In genomic region chr5:173456751-173457171, GRCh38 we compare ENCODE assay signal across 16 cellular contexts.
DNase-seq lines count a peak whose midpoint lies in the region; ATAC-seq, FAIRE-seq and TF ChIP-seq lines count a peak whose summit lies in the region.
"Had no signal": no experiment of that assay in that cellular context is flagged by ENCODE, and none has a peak within 500 bp of the region (broad histone marks: within the 10 kb centered on the region; RNA-seq: fewer than 3 reads in every experiment).

No MANE protein-coding gene starts in this region.

- DNase-seq in A549 (ENCODE audit: low read depth in 1 of 2, low spot score in 1 of 2) (no peak), HFFc6 (peak; percentile 53), PC-9 (peak; percentile 43 to 94), fibroblast of lung (ENCODE audit: low read depth in 2 of 2) (peak; percentile 37 to 92), C1 segment of cervical spinal cord (lab: John Stamatoyannopoulos, UW) (no peak), cortex of kidney (lab: John Stamatoyannopoulos, UW) (no peak), RPMI8226 (no peak)
- DNase-seq in activated CD4-positive, alpha-beta memory T cell treated with anti-CD3 and anti-CD28 coated beads for 36 hours: no peak
- DNase-seq: activated T-cell treated with anti-CD3 and anti-CD28 coated beads for 4 hours; BE2C; body of pancreas; natural killer cell; NCI-H2107; Peyer's patch; stimulated activated CD4-positive, alpha-beta T cell treated with anti-CD3 and anti-CD28 coated beads, Interleukin-12 subunit alpha, Interleukin-12 subunit beta, amount 100 ng/mL, for 4 hours; WERI-Rb-1 had no signal

- H3K4me3 Mint-ChIP-seq in HFFc6: peak overlapping the region; percentile 13; the same call in 1 of the 2 replicates
- H3K4me3 Mint-ChIP-seq in activated CD4-positive, alpha-beta memory T cell treated with anti-CD3 and anti-CD28 coated beads for 36 hours: no peak overlapping the region
- H3K4me3 Mint-ChIP-seq: natural killer cell had no signal

- no peak for FAIRE-seq in A549 (lab: Jason Lieb, UNC)

- H4K20me1 ChIP-seq in PC-9 (ENCODE audit: insufficient read depth): no peaks in the 10 kb centered on the region
- no peaks in the 10 kb centered on the region for H4K20me1 ChIP-seq in fibroblast of lung (ENCODE audit: control insufficient read depth, extremely low read depth, insufficient read depth, low read length)

- H3K27me3 Mint-ChIP-seq in HFFc6 (ENCODE audit: insufficient read depth): no peaks in the 10 kb centered on the region; the same call in 1 of the 2 replicates
- peaks cover 3% of the 10 kb centered on the region for H3K27me3 Mint-ChIP-seq in activated CD4-positive, alpha-beta memory T cell treated with anti-CD3 and anti-CD28 coated beads for 36 hours

- H3K9me3 ChIP-seq in A549 (no peaks in the 10 kb centered on the region), PC-9 (ENCODE audit: insufficient read depth, low read depth) (no peaks in the 10 kb centered on the region), fibroblast of lung (ENCODE audit: control insufficient read depth, insufficient read depth, low read depth, low read length) (no peaks in the 10 kb centered on the region)
- H3K9me3 ChIP-seq: BE2C, body of pancreas, Peyer's patch had no signal

- no peak overlapping the region for H3K9ac ChIP-seq in fibroblast of lung (ENCODE audit: insufficient read depth, low read length)

- no TSS peak for BruUV-seq in PC-9 (replicated peaks; lab: Mats Ljungman, UMichigan)

- H3K27ac Mint-ChIP-seq in HFFc6: peak overlapping the region; percentile 100
- H3K27ac Mint-ChIP-seq in activated CD4-positive, alpha-beta memory T cell treated with anti-CD3 and anti-CD28 coated beads for 36 hours: no peak overlapping the region
- H3K27ac Mint-ChIP-seq: natural killer cell had no signal

- H3K27ac ChIP-seq in A549: peak overlapping the region; percentile 86 to 90; a peak in 5 of 6 replicates
- peak overlapping the region; percentile 100 for H3K27ac ChIP-seq in PC-9
- H3K27ac ChIP-seq in fibroblast of lung (ENCODE audit: insufficient read depth, low read length): peak overlapping the region; percentile 97
- H3K27ac ChIP-seq: body of pancreas, Peyer's patch, WERI-Rb-1 had no signal

- peaks cover 43% of the 10 kb centered on the region for H3K4me1 ChIP-seq in A549
- peaks cover 75% of the 10 kb centered on the region for H3K4me1 ChIP-seq in PC-9 (replicated peaks; ENCODE audit: insufficient read depth)
- peaks cover 36% of the 10 kb centered on the region for H3K4me1 ChIP-seq in fibroblast of lung (ENCODE audit: control insufficient read depth, extremely low read depth, insufficient read depth, low read length)
- H3K4me1 ChIP-seq: Peyer's patch had no signal

- H3K4me3 ChIP-seq in A549 (no peak overlapping the region), PC-9 (no peak overlapping the region), fibroblast of lung (replicated peaks in 1 of 4; ENCODE audit: control extremely low read depth in 1 of 4, insufficient read depth in 1 of 4, low read depth in 3 of 4, low read length in 4 of 4) (no peak overlapping the region)
- H3K4me3 ChIP-seq: body of pancreas, Peyer's patch had no signal

- peaks cover 57% of the 10 kb centered on the region for H3F3A ChIP-seq in PC-9 (ENCODE audit: insufficient read depth, low read depth)

- H3K4me1 Mint-ChIP-seq in HFFc6 (ENCODE audit: low read depth): peaks cover 75% of the 10 kb centered on the region
- no peaks in the 10 kb centered on the region for H3K4me1 Mint-ChIP-seq in activated CD4-positive, alpha-beta memory T cell treated with anti-CD3 and anti-CD28 coated beads for 36 hours (ENCODE audit: low read depth)
- H3K4me1 Mint-ChIP-seq: natural killer cell had no signal

- intact Hi-C loops in PC-9 (cut with micrococcal nuclease; ENCODE audit: unreplicated experiment): loop anchor here (2.0 to 5.0 kb wide), 2 partner anchors 61 to 116 kb away; no protein-coding TSS in a partner anchor
- intact Hi-C loops in activated CD4-positive, alpha-beta memory T cell treated with anti-CD3 and anti-CD28 coated beads for 36 hours (cut with micrococcal nuclease): no loop called here

- no peak for TF ChIP-seq POLR2A in A549 (IDR thresholded peaks at IDR 0.05; ENCODE audit: low read length)

- no peaks in the 10 kb centered on the region for H3K79me2 ChIP-seq in PC-9 (ENCODE audit: low read depth)
- H3K79me2 ChIP-seq in fibroblast of lung (ENCODE audit: control insufficient read depth, insufficient read depth, low read length): no peaks in the 10 kb centered on the region

- TF ChIP-seq CTCF in A549 (IDR thresholded peaks at IDR 0.05) (no peak), HFFc6 (IDR thresholded peaks at IDR 0.05) (no peak), PC-9 (conservative IDR thresholded peaks at IDR 0.05) (no peak), fibroblast of lung (conservative IDR thresholded peaks at IDR 0.05 in 1 of 2, IDR thresholded peaks at IDR 0.05 in 1 of 2; ENCODE audit: low read depth in 1 of 2, low read length in 2 of 2) (no peak)

- H3K27me3 ChIP-seq in PC-9 (ENCODE audit: insufficient read depth, low read depth) (no peaks in the 10 kb centered on the region), fibroblast of lung (ENCODE audit: control insufficient read depth, insufficient read depth, low read length) (no peaks in the 10 kb centered on the region)
- H3K27me3 ChIP-seq: BE2C, body of pancreas, Peyer's patch had no signal

- TF ChIP-seq RAD21 in A549 (conservative IDR thresholded peaks at IDR 0.05 in 1 of 2, IDR thresholded peaks at IDR 0.05 in 1 of 2): no peak

- no peak for ATAC-seq in A549
- ATAC-seq: body of pancreas, natural killer cell had no signal

- H3K36me3 Mint-ChIP-seq in HFFc6 (ENCODE audit: low read depth): no peaks in the 10 kb centered on the region
- no peaks in the 10 kb centered on the region for H3K36me3 Mint-ChIP-seq in activated CD4-positive, alpha-beta memory T cell treated with anti-CD3 and anti-CD28 coated beads for 36 hours
- H3K36me3 Mint-ChIP-seq: natural killer cell had no signal

- 88% methylated on average over 5 of the region's 5 CpGs for WGBS in A549 (ENCODE audit: missing lambda C conversion rate)

- no peak for TF ChIP-seq EP300 in A549 (IDR thresholded peaks at IDR 0.05)

- no peaks in the 10 kb centered on the region for H3K9me2 ChIP-seq in PC-9 (ENCODE audit: insufficient read depth)

- H3K9me3 Mint-ChIP-seq in HFFc6: no peaks in the 10 kb centered on the region
- H3K9me3 Mint-ChIP-seq in activated CD4-positive, alpha-beta memory T cell treated with anti-CD3 and anti-CD28 coated beads for 36 hours: no peaks in the 10 kb centered on the region
- H3K9me3 Mint-ChIP-seq: natural killer cell had no signal

- H3K36me3 ChIP-seq in PC-9 (ENCODE audit: low read depth) (no peaks in the 10 kb centered on the region), fibroblast of lung (ENCODE audit: control insufficient read depth, insufficient read depth, low read length) (no peaks in the 10 kb centered on the region)
- H3K36me3 ChIP-seq: BE2C, Peyer's patch, WERI-Rb-1 had no signal

- CTCF ChIA-PET in A549 (lab: Yijun Ruan, JAX) (interaction anchor here (1.0 to 3.6 kb wide), 5 partner anchors 15 to 126 kb away, joined by 3 to 15 read pairs (median 4); no protein-coding TSS in a partner anchor), PC-9 (lab: Charles Lee) (no interaction called here)
- CTCF ChIA-PET in activated CD4-positive, alpha-beta memory T cell treated with anti-CD3 and anti-CD28 coated beads for 36 hours (lab: Charles Lee): no interaction called here

- no peak overlapping the region for H2AFZ ChIP-seq in PC-9
- no peak overlapping the region for H2AFZ ChIP-seq in fibroblast of lung (ENCODE audit: low read length)

- no peak overlapping the region for H3K4me2 ChIP-seq in A549
- peak overlapping the region; percentile 61 for H3K4me2 ChIP-seq in PC-9
- H3K4me2 ChIP-seq in fibroblast of lung (ENCODE audit: extremely low read depth, insufficient read depth, low read length): no peak overlapping the region

- POLR2A ChIA-PET in A549 (lab: Yijun Ruan, JAX) (no interaction called here), PC-9 (lab: Charles Lee; ENCODE audit: unreplicated experiment) (no interaction called here)
- POLR2A ChIA-PET in activated CD4-positive, alpha-beta memory T cell treated with anti-CD3 and anti-CD28 coated beads for 36 hours (lab: Charles Lee): no interaction called here

TF ChIP-seq in A549, 52 proteins besides CTCF, POLR2A, EP300 and RAD21 (continues in another document):
- no peak for TF ChIP-seq GATA3 (IDR thresholded peaks at IDR 0.05; ENCODE audit: borderline replicate concordance)
- no peak for TF ChIP-seq PHF8 (IDR thresholded peaks at IDR 0.05; ENCODE audit: borderline replicate concordance, low read depth)
- no peak for TF ChIP-seq ZSCAN20 (CRISPR knock-in tag; IDR thresholded peaks at IDR 0.05)
- TF ChIP-seq USF2 (IDR thresholded peaks at IDR 0.05): no peak
- TF ChIP-seq POLR2AphosphoS2 (conservative IDR thresholded peaks at IDR 0.05; ENCODE audit: low read length): no peak
- no peak for TF ChIP-seq NFE2L2 (conservative IDR thresholded peaks at IDR 0.05; ENCODE audit: low read length)
- no peak for TF ChIP-seq FOSB (CRISPR knock-in tag; IDR thresholded peaks at IDR 0.05)
- TF ChIP-seq ELK1 (IDR thresholded peaks at IDR 0.05; ENCODE audit: low read depth, low read length): no peak
- no peak for TF ChIP-seq MYC (IDR thresholded peaks at IDR 0.05; ENCODE audit: borderline replicate concordance, low read length)
- TF ChIP-seq BHLHE40 (IDR thresholded peaks at IDR 0.05; ENCODE audit: low read depth, low read length): no peak
- no peak for TF ChIP-seq HOXB5 (CRISPR knock-in tag; IDR thresholded peaks at IDR 0.05)
- no peak for TF ChIP-seq FOSL2 (IDR thresholded peaks at IDR 0.05)
- TF ChIP-seq FOSL2 (CRISPR knock-in tag; IDR thresholded peaks at IDR 0.05): no peak
- no peak for TF ChIP-seq ZNF302 (CRISPR knock-in tag; IDR thresholded peaks at IDR 0.05)
- TF ChIP-seq CEBPB (IDR thresholded peaks at IDR 0.05): no peak

Comparison
In these comparisons a context has a peak if more than half of its experiments do, and no peak if none do; other contexts are left out.
1. DNase-seq: peak in HFFc6 (single experiment), PC-9 (2 of 2) and fibroblast of lung (2 of 2); none in A549 (0 of 2), C1 segment of cervical spinal cord (0 of 14), cortex of kidney (single experiment), RPMI8226 (single experiment) and activated CD4-positive, alpha-beta memory T cell treated with anti-CD3 and anti-CD28 coated beads for 36 hours (single experiment).
2. Peak in every context shown above with its lines, with median percentiles within 50 percentile points of each other: H3K27ac ChIP-seq.